In the genomic region with DNA sequence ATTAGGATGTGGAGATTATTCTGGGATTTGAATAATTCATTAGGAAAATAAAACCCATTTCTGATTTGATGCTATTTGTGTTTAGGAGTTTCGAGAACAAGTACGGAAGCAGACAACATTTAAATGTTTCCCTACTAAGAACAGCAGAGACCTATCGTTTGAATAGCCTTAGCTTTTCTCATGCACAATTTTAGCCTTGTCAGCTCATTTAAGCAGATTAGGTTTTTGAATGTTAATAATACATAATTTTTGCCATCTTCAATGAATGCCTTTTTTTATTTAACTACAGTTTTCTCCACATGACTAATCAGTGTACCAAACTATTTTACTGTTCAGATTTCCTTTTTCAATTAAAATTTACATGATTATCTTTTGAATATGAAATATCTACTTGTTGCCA, we compare ENCODE assay signal across 11 cellular contexts.
"Had no signal": no experiment of that assay in that cellular context is flagged by ENCODE, and none has a peak within 500 bp of the region (broad histone marks: within the 10 kb centered on the region; RNA-seq: fewer than 3 reads in every experiment).

No MANE protein-coding gene starts in this region.

- H2AFZ ChIP-seq: GM23248, GM23338 had no signal

- H3K36me3 ChIP-seq: HAP-1 had no signal

- H3K9ac ChIP-seq: GM23248 had no signal

- FAIRE-seq: H1, H54 had no signal

- H3K4me3 ChIP-seq: GM23248, GM23338, HAP-1 had no signal

- DNase-seq: GM23248, GOT3, H7, H9, HCEC 1CT, HFFc6 had no signal

- H3K9me3 ChIP-seq: HAP-1 had no signal

- ATAC-seq: GM23338, HCT116 had no signal

- H3K4me1 ChIP-seq: HAP-1 had no signal

- H3K27ac ChIP-seq: GM23248 had no signal

- H3K4me2 ChIP-seq: GM23338 had no signal
